10 cellular contexts compared by ENCODE assay signal in genomic region chr3:18900994-18901393, GRCh38.
DNase-seq lines count a peak whose midpoint lies in the region; ATAC-seq and TF ChIP-seq lines count a peak whose summit lies in the region.
"Had no signal": no experiment of that assay in that cellular context is flagged by ENCODE, and none has a peak within 500 bp of the region (broad histone marks: within the 10 kb centered on the region; RNA-seq: fewer than 3 reads in every experiment).

No MANE protein-coding gene starts in this region.

- H3K9me3 ChIP-seq in suprapubic skin, result no peaks in the 10 kb centered on the region
- no peaks in the 10 kb centered on the region for H3K9me3 ChIP-seq in CD8-positive, alpha-beta memory T cell (ENCODE audit: low read length)
- H3K9me3 ChIP-seq: thoracic aorta had no signal

- no peaks in the 10 kb centered on the region for H3K27me3 Mint-ChIP-seq in stimulated activated memory B cell treated with anti-CD40 and anti-IgM and Interleukin-4, amounts not matched to agents 10 μg/mL and 1 μg/mL and 100 μg/mL, for 72 hours
- no peaks in the 10 kb centered on the region for H3K27me3 Mint-ChIP-seq in activated CD8-positive, alpha-beta T cell treated with anti-CD3 and anti-CD28 coated beads for 36 hours
- H3K27me3 Mint-ChIP-seq in CD8-positive, alpha-beta memory T cell, result peaks cover 0 to 5% of the 10 kb centered on the region in 2 donors
- H3K27me3 Mint-ChIP-seq in stimulated activated naive CD8-positive, alpha-beta T cell treated with anti-CD3 and anti-CD28 coated beads, Interleukin-15, amount 100 ng/mL, for 72 hours, result no peaks in the 10 kb centered on the region

- intact Hi-C loops in activated CD8-positive, alpha-beta T cell treated with anti-CD3 and anti-CD28 coated beads for 36 hours (cut with micrococcal nuclease), result no loop called here

- no peak overlapping the region for H3K4me3 Mint-ChIP-seq in stimulated activated memory B cell treated with anti-CD40 and anti-IgM and Interleukin-4, amounts not matched to agents 10 μg/mL and 1 μg/mL and 100 μg/mL, for 72 hours
- no peak overlapping the region for H3K4me3 Mint-ChIP-seq in activated CD8-positive, alpha-beta T cell treated with anti-CD3 and anti-CD28 coated beads for 36 hours
- no peak overlapping the region for H3K4me3 Mint-ChIP-seq in CD8-positive, alpha-beta memory T cell
- no peak overlapping the region for H3K4me3 Mint-ChIP-seq in stimulated activated naive CD8-positive, alpha-beta T cell treated with anti-CD3 and anti-CD28 coated beads, Interleukin-15, amount 100 ng/mL, for 72 hours
- H3K4me3 Mint-ChIP-seq: nephron had no signal

- H3K27ac Mint-ChIP-seq in stimulated activated memory B cell treated with anti-CD40 and anti-IgM and Interleukin-4, amounts not matched to agents 10 μg/mL and 1 μg/mL and 100 μg/mL, for 72 hours, result no peak overlapping the region
- no peak overlapping the region for H3K27ac Mint-ChIP-seq in activated CD8-positive, alpha-beta T cell treated with anti-CD3 and anti-CD28 coated beads for 36 hours
- no peak overlapping the region for H3K27ac Mint-ChIP-seq in CD8-positive, alpha-beta memory T cell
- no peak overlapping the region for H3K27ac Mint-ChIP-seq in stimulated activated naive CD8-positive, alpha-beta T cell treated with anti-CD3 and anti-CD28 coated beads, Interleukin-15, amount 100 ng/mL, for 72 hours
- H3K27ac Mint-ChIP-seq: nephron had no signal

- no peak for TF ChIP-seq POLR2A in suprapubic skin (IDR thresholded peaks at IDR 0.05)

- CTCF ChIA-PET in activated CD8-positive, alpha-beta T cell treated with anti-CD3 and anti-CD28 coated beads for 36 hours (lab: Charles Lee), result interaction anchor here (0.6 kb wide), 1 partner anchor 9 kb away, joined by 3 read pairs; no protein-coding TSS in a partner anchor
- CTCF ChIA-PET in CD8-positive, alpha-beta memory T cell (lab: Charles Lee), result no interaction called here

- POLR2A ChIA-PET in activated CD8-positive, alpha-beta T cell treated with anti-CD3 and anti-CD28 coated beads for 36 hours (lab: Charles Lee), result no interaction called here
- POLR2A ChIA-PET in CD8-positive, alpha-beta memory T cell (lab: Charles Lee), result no interaction called here

- DNase-seq in NAMALWA (ENCODE audit: low spot score), result peak; percentile 15
- DNase-seq in suprapubic skin (ENCODE audit: low spot score in 2 of 2), result no peak
- no peak for DNase-seq in activated CD8-positive, alpha-beta T cell treated with anti-CD3 and anti-CD28 coated beads for 36 hours
- no peak for DNase-seq in CD8-positive, alpha-beta memory T cell
- no peak for DNase-seq in stimulated activated naive CD8-positive, alpha-beta T cell treated with anti-CD3 and anti-CD28 coated beads, Interleukin-15, amount 100 ng/mL, for 72 hours

- no peak overlapping the region for H3K4me3 ChIP-seq in suprapubic skin
- H3K4me3 ChIP-seq in CD8-positive, alpha-beta memory T cell (ENCODE audit: low read length), result no peak overlapping the region
- H3K4me3 ChIP-seq: thoracic aorta had no signal

- WGBS in suprapubic skin, result 49% methylated on average over 3 of the region's 3 CpGs

- H3K4me1 Mint-ChIP-seq in stimulated activated memory B cell treated with anti-CD40 and anti-IgM and Interleukin-4, amounts not matched to agents 10 μg/mL and 1 μg/mL and 100 μg/mL, for 72 hours, result peaks cover 6% of the 10 kb centered on the region
- H3K4me1 Mint-ChIP-seq in activated CD8-positive, alpha-beta T cell treated with anti-CD3 and anti-CD28 coated beads for 36 hours (ENCODE audit: low read depth), result peaks cover 6% of the 10 kb centered on the region
- H3K4me1 Mint-ChIP-seq in CD8-positive, alpha-beta memory T cell, result no peaks in the 10 kb centered on the region
- H3K4me1 Mint-ChIP-seq in stimulated activated naive CD8-positive, alpha-beta T cell treated with anti-CD3 and anti-CD28 coated beads, Interleukin-15, amount 100 ng/mL, for 72 hours, result no peaks in the 10 kb centered on the region
- H3K4me1 Mint-ChIP-seq: nephron had no signal

- H3K4me1 ChIP-seq in suprapubic skin, result no peaks in the 10 kb centered on the region
- peaks cover 4% of the 10 kb centered on the region for H3K4me1 ChIP-seq in CD8-positive, alpha-beta memory T cell (ENCODE audit: insufficient read depth, low read length)

- no peak overlapping the region for H3K27ac ChIP-seq in suprapubic skin
- no peak overlapping the region for H3K27ac ChIP-seq in CD8-positive, alpha-beta memory T cell (ENCODE audit: low read depth, low read length)
- H3K27ac ChIP-seq: thoracic aorta had no signal

- ATAC-seq in GM19395 (IDR thresholded peaks at IDR 0.05; ENCODE audit: unreplicated experiment) (peak; percentile 90), HG02938 (IDR thresholded peaks at IDR 0.05; ENCODE audit: unreplicated experiment) (peak; percentile 86)
- peak; percentile 82 for ATAC-seq in stimulated activated memory B cell treated with anti-CD40 and anti-IgM and Interleukin-4, amounts not matched to agents 10 μg/mL and 1 μg/mL and 100 μg/mL, for 72 hours
- ATAC-seq in activated CD8-positive, alpha-beta T cell treated with anti-CD3 and anti-CD28 coated beads for 36 hours, result no peak
- no peak for ATAC-seq in stimulated activated naive CD8-positive, alpha-beta T cell treated with anti-CD3 and anti-CD28 coated beads, Interleukin-15, amount 100 ng/mL, for 72 hours

- no peaks in the 10 kb centered on the region for H3K36me3 Mint-ChIP-seq in stimulated activated memory B cell treated with anti-CD40 and anti-IgM and Interleukin-4, amounts not matched to agents 10 μg/mL and 1 μg/mL and 100 μg/mL, for 72 hours
- no peaks in the 10 kb centered on the region for H3K36me3 Mint-ChIP-seq in activated CD8-positive, alpha-beta T cell treated with anti-CD3 and anti-CD28 coated beads for 36 hours (ENCODE audit: low read depth)
- H3K36me3 Mint-ChIP-seq in CD8-positive, alpha-beta memory T cell, result no peaks in the 10 kb centered on the region

- no peaks in the 10 kb centered on the region for H3K36me3 ChIP-seq in suprapubic skin
- H3K36me3 ChIP-seq in CD8-positive, alpha-beta memory T cell (ENCODE audit: insufficient read depth, low read length), result no peaks in the 10 kb centered on the region
- H3K36me3 ChIP-seq: thoracic aorta had no signal

- no peaks in the 10 kb centered on the region for H3K27me3 ChIP-seq in suprapubic skin
- H3K27me3 ChIP-seq in CD8-positive, alpha-beta memory T cell (ENCODE audit: insufficient read depth, low read length, poor library complexity, severe bottlenecking), result no peaks in the 10 kb centered on the region

- no peak for TF ChIP-seq EP300 in suprapubic skin (IDR thresholded peaks at IDR 0.05)

- H3K9me3 Mint-ChIP-seq in stimulated activated memory B cell treated with anti-CD40 and anti-IgM and Interleukin-4, amounts not matched to agents 10 μg/mL and 1 μg/mL and 100 μg/mL, for 72 hours, result no peaks in the 10 kb centered on the region
- H3K9me3 Mint-ChIP-seq in activated CD8-positive, alpha-beta T cell treated with anti-CD3 and anti-CD28 coated beads for 36 hours, result no peaks in the 10 kb centered on the region
- no peaks in the 10 kb centered on the region for H3K9me3 Mint-ChIP-seq in CD8-positive, alpha-beta memory T cell
- no peaks in the 10 kb centered on the region for H3K9me3 Mint-ChIP-seq in stimulated activated naive CD8-positive, alpha-beta T cell treated with anti-CD3 and anti-CD28 coated beads, Interleukin-15, amount 100 ng/mL, for 72 hours
- H3K9me3 Mint-ChIP-seq: nephron had no signal

- no peak for TF ChIP-seq CTCF in suprapubic skin (IDR thresholded peaks at IDR 0.05)
- no peak for TF ChIP-seq CTCF in activated CD8-positive, alpha-beta T cell treated with anti-CD3 and anti-CD28 coated beads for 36 hours (IDR thresholded peaks at IDR 0.05)

Comparison
In these comparisons a context has a peak if more than half of its experiments do, and no peak if none do; other contexts are left out.
1. ATAC-seq: peak in GM19395 (single experiment), HG02938 (single experiment) and stimulated activated memory B cell treated with anti-CD40 and anti-IgM and Interleukin-4, amounts not matched to agents 10 μg/mL and 1 μg/mL and 100 μg/mL, for 72 hours (single experiment); none in activated CD8-positive, alpha-beta T cell treated with anti-CD3 and anti-CD28 coated beads for 36 hours (single experiment) and stimulated activated naive CD8-positive, alpha-beta T cell treated with anti-CD3 and anti-CD28 coated beads, Interleukin-15, amount 100 ng/mL, for 72 hours (single experiment).